27 cellular contexts compared by ENCODE assay signal in the genomic region with DNA sequence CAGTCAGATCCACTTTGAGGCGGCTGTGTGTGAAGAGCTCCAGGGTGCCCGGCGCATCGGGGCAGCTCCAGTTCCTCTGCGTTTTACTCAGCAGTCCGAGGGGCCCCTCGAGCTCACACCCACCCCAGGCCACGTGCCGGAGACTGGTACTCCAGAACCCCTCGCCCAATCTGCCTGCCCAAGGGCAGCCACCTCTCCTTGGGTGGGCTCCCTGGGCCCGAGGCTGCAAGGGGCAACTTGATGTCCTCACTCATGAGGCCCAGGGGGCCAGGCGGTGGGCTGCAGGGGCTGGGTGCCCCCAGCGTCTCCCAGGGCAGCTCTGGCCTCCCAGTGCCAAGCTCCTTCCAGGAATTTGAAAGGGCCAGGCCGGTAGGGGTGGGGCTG. TPM values are rescaled to one million over a fixed set of nuclear protein-coding genes. Genes with fewer than 3 reads are reported as not detected.
A peak's percentile ranks its signal among the peaks of the same experiment; 100 is the strongest.
DNase-seq lines count a peak whose midpoint lies in the region; ATAC-seq and TF ChIP-seq lines count a peak whose summit lies in the region.
"Had no signal": no experiment of that assay in that cellular context is flagged by ENCODE, and none has a peak within 500 bp of the region (broad histone marks: within the 10 kb centered on the region; RNA-seq: fewer than 3 reads in every experiment).

No MANE protein-coding gene starts in this region.

- H3K9me3 ChIP-seq in mesenchymal stem cell (ENCODE audit: control insufficient read depth, low read length) (no peaks in the 10 kb centered on the region), tibial artery (no peaks in the 10 kb centered on the region), vagina (no peaks in the 10 kb centered on the region)
- H3K9me3 ChIP-seq in effector memory CD4-positive, alpha-beta T cell (ENCODE audit: control insufficient read depth, low read length), result no peaks in the 10 kb centered on the region
- H3K9me3 ChIP-seq: breast epithelium, ovary had no signal

- no peak overlapping the region for H4K91ac ChIP-seq in mesenchymal stem cell (ENCODE audit: low read length)

- no peak overlapping the region for H3K9ac ChIP-seq in mesenchymal stem cell (ENCODE audit: low read length)

- whole genome bisulfite sequencing in mesenchymal stem cell, result 90% methylated on average over 14 of the region's 14 CpGs

- no peak overlapping the region for H2BK12ac ChIP-seq in mesenchymal stem cell (ENCODE audit: low read length in 2 of 2)

- H3K27ac ChIP-seq in coronary artery (peak overlapping the region; percentile 46 to 72), mesenchymal stem cell (ENCODE audit: low read length, poor library complexity, severe bottlenecking) (no peak overlapping the region), tibial artery (peak overlapping the region; percentile 56 to 71), vagina (no peak overlapping the region)
- H3K27ac ChIP-seq in effector memory CD4-positive, alpha-beta T cell (ENCODE audit: insufficient read depth, low read length, poor library complexity, severe bottlenecking), result no peak overlapping the region
- H3K27ac ChIP-seq: 22Rv1, breast epithelium, C4-2B, foreskin keratinocyte, ovary, VCaP had no signal

- DNase-seq in activated CD8-positive, alpha-beta memory T cell treated with anti-CD3 and anti-CD28 coated beads, Interleukin-2, amount 50 U/mL, for 48 hours, result peak; percentile 43
- no peak for DNase-seq in activated CD8-positive, alpha-beta memory T cell treated with anti-CD3 and anti-CD28 coated beads for 24 hours
- DNase-seq in coronary artery (ENCODE audit: low spot score) (no peak), mesenchymal stem cell (no peak), tibial artery (peak; percentile 5 to 58), vagina (ENCODE audit: extremely low spot score in 2 of 2) (no peak)
- DNase-seq in effector memory CD4-positive, alpha-beta T cell, result no peak
- DNase-seq: activated CD4-positive, alpha-beta T cell treated with anti-CD3 and anti-CD28 coated beads for 48 hours; activated naive CD4-positive, alpha-beta T cell treated with anti-CD3 and anti-CD28 coated beads for 36 hours; activated T-cell treated with anti-CD3 and anti-CD28 coated beads, Interleukin-2, amount 50 U/mL, for 72 hours; DMS79 treated with DMSO at 0.1 percent for 48 hours; foreskin keratinocyte; GF-D8; Karpas-422; midbrain; MV-4-11; NCI-H146; OCI-M1 had no signal

- ATAC-seq in GM18867 (IDR thresholded peaks at IDR 0.05; ENCODE audit: unreplicated experiment), result no peak
- ATAC-seq: activated T-cell treated with anti-CD3 and anti-CD28 coated beads, Interleukin-2, amount 50 U/mL, for 72 hours; esophagus mucosa; foreskin keratinocyte; HCT116; left lobe of liver had no signal

- H2BK5ac ChIP-seq in mesenchymal stem cell (ENCODE audit: low read depth, low read length, poor library complexity, severe bottlenecking), result no peak overlapping the region

- TF ChIP-seq CTCF in coronary artery (IDR thresholded peaks at IDR 0.05), result no peak
- TF ChIP-seq CTCF in tibial artery (IDR thresholded peaks at IDR 0.05), result no peak
- no peak for TF ChIP-seq CTCF in vagina (IDR thresholded peaks at IDR 0.05)

- no peak overlapping the region for H2AFZ ChIP-seq in mesenchymal stem cell (ENCODE audit: low read depth, low read length)

- H3K36me3 ChIP-seq in mesenchymal stem cell (ENCODE audit: control insufficient read depth in 1 of 2, insufficient read depth in 2 of 2, low read depth in 1 of 2, low read length in 2 of 2), result no peaks in the 10 kb centered on the region
- H3K36me3 ChIP-seq in tibial artery, result peaks cover 6 to 10% (median 8%) of the 10 kb centered on the region in 3 donors
- no peaks in the 10 kb centered on the region for H3K36me3 ChIP-seq in vagina
- no peaks in the 10 kb centered on the region for H3K36me3 ChIP-seq in effector memory CD4-positive, alpha-beta T cell (ENCODE audit: control insufficient read depth, insufficient read depth, low read length)
- H3K36me3 ChIP-seq: breast epithelium, ovary had no signal

- H3K4me1 ChIP-seq in mesenchymal stem cell (ENCODE audit: control insufficient read depth, insufficient read depth, low read depth, low read length) (peaks cover 36% of the 10 kb centered on the region), tibial artery (peaks cover 0 to 81% (median 67%) of the 10 kb centered on the region in 4 donors), vagina (peaks cover 51% of the 10 kb centered on the region)
- H3K4me1 ChIP-seq in effector memory CD4-positive, alpha-beta T cell (ENCODE audit: control insufficient read depth, insufficient read depth, low read length, poor library complexity, severe bottlenecking), result no peaks in the 10 kb centered on the region
- H3K4me1 ChIP-seq: breast epithelium had no signal

- no peaks in the 10 kb centered on the region for H3K79me1 ChIP-seq in mesenchymal stem cell (replicated peaks; ENCODE audit: low read length, poor library complexity, severe bottlenecking)

- H2BK120ac ChIP-seq in mesenchymal stem cell (ENCODE audit: low read depth, low read length), result no peak overlapping the region

- peak overlapping the region; percentile 69 for H2AK5ac ChIP-seq in mesenchymal stem cell (ENCODE audit: low read length, severe bottlenecking)

- H3K14ac ChIP-seq in mesenchymal stem cell (ENCODE audit: low read length in 2 of 2), result no peak overlapping the region

- no peak overlapping the region for H3K18ac ChIP-seq in mesenchymal stem cell (ENCODE audit: low read depth in 1 of 2, low read length in 2 of 2)

- intact Hi-C loops in tibial artery (cut with DNase I; ENCODE audit: low total_unique reads), result no loop called here
- intact Hi-C loops in vagina (cut with DNase I), result no loop called here

- H3K4ac ChIP-seq in mesenchymal stem cell (ENCODE audit: low read depth in 1 of 2, low read length in 2 of 2), result no peak overlapping the region

- H3K23ac ChIP-seq in mesenchymal stem cell (ENCODE audit: low read length in 2 of 2), result no peak overlapping the region

- no peak overlapping the region for H2BK15ac ChIP-seq in mesenchymal stem cell (ENCODE audit: low read depth, poor library complexity, severe bottlenecking)

- no peak for TF ChIP-seq POLR2A in vagina (IDR thresholded peaks at IDR 0.05)

- H3K27me3 ChIP-seq in mesenchymal stem cell (ENCODE audit: control insufficient read depth in 1 of 2, insufficient read depth in 1 of 2, low read length in 2 of 2), result peaks cover 0 to 22% of the 10 kb centered on the region in 2 experiments
- H3K27me3 ChIP-seq in tibial artery, result no peaks in the 10 kb centered on the region
- H3K27me3 ChIP-seq in vagina, result no peaks in the 10 kb centered on the region
- peaks cover 3% of the 10 kb centered on the region for H3K27me3 ChIP-seq in effector memory CD4-positive, alpha-beta T cell (replicated peaks; ENCODE audit: control insufficient read depth, insufficient read depth, low read length, poor library complexity, severe bottlenecking)
- H3K27me3 ChIP-seq: breast epithelium, foreskin keratinocyte, ovary had no signal

- no peak overlapping the region for H3K4me2 ChIP-seq in mesenchymal stem cell (ENCODE audit: low read length, poor library complexity, severe bottlenecking)

- peak overlapping the region; percentile 43 for H4K8ac ChIP-seq in mesenchymal stem cell (ENCODE audit: low read length)

- H3K4me3 ChIP-seq in coronary artery (no peak overlapping the region), mesenchymal stem cell (ENCODE audit: insufficient read depth in 1 of 2, low read depth in 1 of 2, low read length in 2 of 2) (no peak overlapping the region), tibial artery (no peak overlapping the region), vagina (no peak overlapping the region)
- no peak overlapping the region for H3K4me3 ChIP-seq in effector memory CD4-positive, alpha-beta T cell (ENCODE audit: insufficient read depth, low read depth, low read length, poor library complexity, severe bottlenecking)
- H3K4me3 ChIP-seq: breast epithelium, ovary had no signal

RNA-seq across cellular contexts. Expression of gene RAMP1, which starts 16.6 kb away (rescaled TPM):
- polyA plus RNA-seq in mesenchymal stem cell (2013, experiment 1 of 2), result 3.1 TPM
- polyA plus RNA-seq in mesenchymal stem cell (2013, experiment 2 of 2), result 4.3 TPM
- total RNA-seq in vagina, result 120 TPM

Comparison
In these comparisons a context has a peak if more than half of its experiments do, and no peak if none do; other contexts are left out.
1. DNase-seq: peak in activated CD8-positive, alpha-beta memory T cell treated with anti-CD3 and anti-CD28 coated beads, Interleukin-2, amount 50 U/mL, for 48 hours (single experiment) and tibial artery (2 of 2); none in activated CD8-positive, alpha-beta memory T cell treated with anti-CD3 and anti-CD28 coated beads for 24 hours (single experiment), coronary artery (single experiment), mesenchymal stem cell (single experiment), vagina (0 of 2) and effector memory CD4-positive, alpha-beta T cell (0 of 3).
2. H3K27ac ChIP-seq: peak in coronary artery (2 of 2) and tibial artery (2 of 2); none in mesenchymal stem cell (single experiment), vagina (single experiment) and effector memory CD4-positive, alpha-beta T cell (single experiment).